ENCODE assay signal across 1 cellular context in the genomic region with DNA sequence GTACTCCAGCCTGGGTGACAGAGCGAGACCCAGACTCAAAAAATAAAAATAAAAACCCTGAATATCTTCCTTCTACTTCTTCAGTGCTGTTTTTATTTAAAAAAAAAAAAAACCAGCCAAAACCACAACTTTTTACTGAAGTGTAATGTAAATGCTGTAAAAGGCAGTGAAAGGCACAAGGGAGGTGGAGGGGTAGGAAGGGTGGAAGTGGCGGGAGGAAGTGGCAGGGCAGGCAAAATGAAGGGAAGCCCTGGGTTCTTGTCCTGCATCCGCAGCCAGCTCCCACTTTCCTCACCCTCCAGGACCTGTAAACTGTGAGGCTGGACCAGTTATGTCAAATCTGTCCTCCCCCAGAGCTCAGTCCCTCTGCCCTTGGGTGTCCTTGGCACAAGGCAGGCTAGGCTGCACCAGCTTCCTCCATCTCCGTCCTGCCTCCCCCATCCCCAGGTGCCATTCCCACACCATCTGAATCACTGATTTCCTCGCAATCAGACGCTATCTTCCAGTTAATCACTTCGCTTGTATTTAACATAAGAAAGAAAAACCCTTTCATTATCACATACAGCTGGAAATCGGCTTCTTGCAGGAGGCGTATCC.
TF ChIP-seq lines count a peak whose summit lies in the region.

No MANE protein-coding gene starts in this region.

TF ChIP-seq in GM23338, 12 proteins besides CTCF, POLR2A, EP300 and RAD21 (continued from another document):
- TF ChIP-seq ZNF331 (CRISPR knock-in tag; IDR thresholded peaks at IDR 0.05; ENCODE audit: low read depth) (no peak), STAT1 (IDR thresholded peaks at IDR 0.05; ENCODE audit: unreplicated experiment) (no peak), ZNF114 (CRISPR knock-in tag; IDR thresholded peaks at IDR 0.05) (no peak)
